In the genomic region with DNA sequence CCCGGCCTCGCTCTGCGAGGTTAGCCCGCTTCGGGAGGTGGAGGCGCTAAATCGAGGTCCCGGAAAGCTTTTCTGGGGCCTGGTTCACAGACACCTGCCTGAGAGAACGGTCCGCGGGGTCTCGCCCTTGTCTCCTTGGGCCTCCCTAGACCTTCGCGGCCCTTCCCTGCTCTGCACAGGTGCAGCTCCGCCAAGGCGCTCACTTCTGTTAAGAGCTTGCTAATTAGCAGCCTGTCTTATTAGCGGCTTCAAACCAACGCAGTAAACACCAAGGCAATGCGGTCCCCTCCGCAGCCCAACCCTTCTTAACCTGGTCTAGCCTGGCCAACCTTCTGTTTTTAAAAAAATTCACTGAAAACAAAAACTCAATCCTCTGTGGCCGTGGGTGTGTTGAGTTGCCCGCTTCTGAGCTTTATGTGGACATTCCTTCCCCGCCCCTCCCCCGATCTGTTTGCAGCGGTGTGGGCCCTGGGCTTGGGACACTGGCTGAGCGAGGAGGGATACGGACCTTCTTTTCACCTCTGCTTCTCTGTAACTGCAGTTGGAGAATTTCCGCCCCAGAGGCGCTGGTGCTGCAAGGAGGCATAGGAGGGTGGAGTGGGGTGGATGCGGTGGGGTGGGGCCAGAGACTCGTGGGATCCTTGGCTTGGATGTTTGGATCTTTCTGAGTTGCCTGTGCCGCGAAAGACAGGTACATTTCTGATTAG, we compare ENCODE assay signal across 39 cellular contexts. TPM values are rescaled to one million over a fixed set of nuclear protein-coding genes. Genes with fewer than 3 reads are reported as not detected.
A peak's percentile ranks its signal among the peaks of the same experiment; 100 is the strongest.
DNase-seq lines count a peak whose midpoint lies in the region; ATAC-seq, FAIRE-seq and TF ChIP-seq lines count a peak whose summit lies in the region.
"Had no signal": no experiment of that assay in that cellular context is flagged by ENCODE, and none has a peak within 500 bp of the region (broad histone marks: within the 10 kb centered on the region; RNA-seq: fewer than 3 reads in every experiment).

No MANE protein-coding gene starts in this region.

- ATAC-seq in GM23338 (peak; percentile 23), esophagus mucosa (no peak)
- ATAC-seq: heart right ventricle; PC-3; stimulated activated naive CD8-positive, alpha-beta T cell treated with anti-CD3 and anti-CD28 coated beads, Interleukin-15, amount 100 ng/mL, for 72 hours had no signal

- intact Hi-C loops in kidney (cut with DNase I), result loop anchor here (10.0 kb wide), 2 partner anchors 307 to 407 kb away; no protein-coding TSS in a partner anchor

- H3K9me3 ChIP-seq in HUES6 (ENCODE audit: control insufficient read depth, insufficient read depth, low read depth, low read length), result no peaks in the 10 kb centered on the region
- H3K9me3 ChIP-seq in kidney (ENCODE audit: control insufficient read depth in 1 of 2, low read length in 2 of 2), result no peaks in the 10 kb centered on the region
- H3K9me3 ChIP-seq: breast epithelium, HAP-1, heart right ventricle, left ventricle myocardium inferior, MG63, tibial nerve had no signal

- H3K4me2 ChIP-seq in GM23338, result 0 out of 2 replicates have a peak overlapping the region, but pooled peaks have one; percentile 24

- H3K27me3 ChIP-seq in GM23338 (ENCODE audit: insufficient read depth) (peaks cover 100% of the 10 kb centered on the region), HUES6 (ENCODE audit: control insufficient read depth, insufficient read depth, low read length) (peaks cover 100% of the 10 kb centered on the region)
- H3K27me3 ChIP-seq: MG63 had no signal

- no peaks in the 10 kb centered on the region for H3K9me2 ChIP-seq in GM23338 (ENCODE audit: insufficient read depth)

- FAIRE-seq in kidney (lab: Jason Lieb, UNC), result no peak
- FAIRE-seq: colon, GM19239, HTR-8/SVneo, small intestine had no signal

- H3K4me3 ChIP-seq in GM23338, result no peak overlapping the region
- peak overlapping the region; percentile 12; the same call in 1 of the 2 replicates for H3K4me3 ChIP-seq in HUES6 (ENCODE audit: low read depth, low read length)
- peak overlapping the region; percentile 11 to 75 for H3K4me3 ChIP-seq in kidney (ENCODE audit: low read length in 2 of 2)
- H3K4me3 ChIP-seq: breast epithelium, HAP-1, heart right ventricle, left ventricle myocardium inferior, MG63, tibial nerve had no signal

- no peak overlapping the region for H2AFZ ChIP-seq in GM23338

- TF ChIP-seq CTCF in GM23338 (conservative IDR thresholded peaks at IDR 0.05; ENCODE audit: low read depth in 2 of 2) (no peak), kidney (IDR thresholded peaks at IDR 0.05; ENCODE audit: borderline replicate concordance, extremely low read depth, insufficient read depth) (no peak), glutamatergic neuron (IDR thresholded peaks at IDR 0.05; ENCODE audit: partially characterized antibody, unreplicated experiment) (no peak)

- peaks cover 39% of the 10 kb centered on the region for H4K20me1 ChIP-seq in GM23338 (replicated peaks; ENCODE audit: insufficient read depth)

- H3K9ac ChIP-seq in HUES6 (ENCODE audit: low read length), result peak overlapping the region; percentile 28
- peak overlapping the region in 1 of 2 donors; percentile 78 for H3K9ac ChIP-seq in kidney (ENCODE audit: low read length in 2 of 2)

- H3K4me1 ChIP-seq in GM23338 (ENCODE audit: insufficient read depth) (peaks cover 17% of the 10 kb centered on the region), HUES6 (ENCODE audit: control insufficient read depth, insufficient read depth, low read length) (peaks cover 11% of the 10 kb centered on the region), kidney (ENCODE audit: control insufficient read depth in 1 of 2, insufficient read depth in 1 of 2, low read depth in 1 of 2, low read length in 2 of 2) (peaks cover 10 to 16% of the 10 kb centered on the region in 2 donors)
- H3K4me1 ChIP-seq: breast epithelium, tibial nerve had no signal

- peaks cover 99% of the 10 kb centered on the region for H3K27me3 Mint-ChIP-seq in GM23338 (ENCODE audit: insufficient read depth, low read depth, poor library complexity)
- peaks cover 43% of the 10 kb centered on the region for H3K27me3 Mint-ChIP-seq in glutamatergic neuron (ENCODE audit: unreplicated experiment)

- peaks cover 15% of the 10 kb centered on the region for H3K4me1 Mint-ChIP-seq in GM23338
- no peaks in the 10 kb centered on the region for H3K4me1 Mint-ChIP-seq in glutamatergic neuron (ENCODE audit: low read depth, unreplicated experiment)
- H3K4me1 Mint-ChIP-seq: activated CD4-positive, alpha-beta T cell treated with anti-CD3 and anti-CD28 coated beads, Interleukin-2, amount 10 ng/mL, durations not matched to agents 24 days and 14 days had no signal

- DNase-seq in GM23338 (ENCODE audit: low spot score) (peak; percentile 68), kidney (peak; percentile 82), retina (peak; percentile 43), AG08395 (ENCODE audit: low spot score) (no peak), glutamatergic neuron (no peak)
- DNase-seq: activated CD4-positive, alpha-beta T cell treated with anti-CD3 and anti-CD28 coated beads, Interleukin-2, amount 10 ng/mL, durations not matched to agents 24 days and 14 days; activated naive CD4-positive, alpha-beta T cell treated with anti-CD3 and anti-CD28 coated beads, Interleukin-2, amount 50 U/mL, for 16 hours; amniotic stem cell; C1 segment of cervical spinal cord; COR-L47; effector memory CD4-positive, alpha-beta T cell; foreskin fibroblast; GDM1; heart right ventricle; KG1; left ventricle myocardium inferior; MG63; naive B cell; NCI-H1436 treated with DMSO at 0.1 percent for 48 hours; NCI-H2107; NCI-H510A treated with DMSO at 0.1 percent for 48 hours; occipital lobe; PC-3; SHP77; small intestine; stimulated activated naive CD8-positive, alpha-beta T cell treated with anti-CD3 and anti-CD28 coated beads, Interleukin-15, amount 100 ng/mL, for 72 hours; SW 1271; T1000; WERI-Rb-1 had no signal

- peaks cover 20% of the 10 kb centered on the region; the same call in 1 of the 2 replicates for H3F3A ChIP-seq in GM23338 (replicated peaks; ENCODE audit: low read depth)

- no peaks in the 10 kb centered on the region for H3K79me2 ChIP-seq in GM23338 (replicated peaks; ENCODE audit: insufficient read depth)

- H3K36me3 Mint-ChIP-seq in GM23338 (ENCODE audit: low read depth) (no peaks in the 10 kb centered on the region), glutamatergic neuron (ENCODE audit: unreplicated experiment) (no peaks in the 10 kb centered on the region)

- no peaks in the 10 kb centered on the region for H3K36me3 ChIP-seq in GM23338 (ENCODE audit: insufficient read depth)
- no peaks in the 10 kb centered on the region for H3K36me3 ChIP-seq in HUES6 (ENCODE audit: control insufficient read depth, insufficient read depth, low read length)
- H3K36me3 ChIP-seq in kidney (ENCODE audit: control insufficient read depth in 1 of 2, insufficient read depth in 2 of 2, low read length in 2 of 2), result no peaks in the 10 kb centered on the region
- H3K36me3 ChIP-seq: breast epithelium, heart right ventricle, left ventricle myocardium inferior, MG63, WERI-Rb-1 had no signal

- H3K27ac Mint-ChIP-seq in GM23338, result no peak overlapping the region
- H3K27ac Mint-ChIP-seq in glutamatergic neuron (ENCODE audit: unreplicated experiment), result no peak overlapping the region
- H3K27ac Mint-ChIP-seq: activated CD4-positive, alpha-beta T cell treated with anti-CD3 and anti-CD28 coated beads, Interleukin-2, amount 10 ng/mL, durations not matched to agents 24 days and 14 days; activated T-helper 1 cell treated with anti-CD3 and anti-CD28 coated beads, Interleukin-12 subunit alpha, Interleukin-12 subunit beta, Interleukin-2, Interleukin-4 antibody, amounts not matched to agents 30 ng/mL and 10 ng/mL and 1 ng/mL, durations not matched to agents 14 hours and 24 hours and 36 hours; mesothelial cell of epicardium; stimulated activated naive CD8-positive, alpha-beta T cell treated with anti-CD3 and anti-CD28 coated beads, Interleukin-15, amount 100 ng/mL, for 72 hours had no signal

- peak overlapping the region; percentile 31; the same call in 1 of the 3 replicates for H3K4me3 Mint-ChIP-seq in GM23338
- H3K4me3 Mint-ChIP-seq in glutamatergic neuron (ENCODE audit: unreplicated experiment), result no peak overlapping the region
- H3K4me3 Mint-ChIP-seq: activated CD4-positive, alpha-beta T cell treated with anti-CD3 and anti-CD28 coated beads, Interleukin-2, amount 10 ng/mL, durations not matched to agents 24 days and 14 days; activated T-helper 1 cell treated with anti-CD3 and anti-CD28 coated beads, Interleukin-12 subunit alpha, Interleukin-12 subunit beta, Interleukin-2, Interleukin-4 antibody, amounts not matched to agents 30 ng/mL and 10 ng/mL and 1 ng/mL, durations not matched to agents 14 hours and 24 hours and 36 hours; mesothelial cell of epicardium; stimulated activated naive CD8-positive, alpha-beta T cell treated with anti-CD3 and anti-CD28 coated beads, Interleukin-15, amount 100 ng/mL, for 72 hours had no signal

- H3K9me3 Mint-ChIP-seq in GM23338, result 0 out of 3 replicates have a peak, but pooled peaks cover 2% of the 10 kb centered on the region
- peaks cover 3% of the 10 kb centered on the region for H3K9me3 Mint-ChIP-seq in glutamatergic neuron (ENCODE audit: unreplicated experiment)
- H3K9me3 Mint-ChIP-seq: activated CD4-positive, alpha-beta T cell treated with anti-CD3 and anti-CD28 coated beads, Interleukin-2, amount 10 ng/mL, durations not matched to agents 24 days and 14 days; activated T-helper 1 cell treated with anti-CD3 and anti-CD28 coated beads, Interleukin-12 subunit alpha, Interleukin-12 subunit beta, Interleukin-2, Interleukin-4 antibody, amounts not matched to agents 30 ng/mL and 10 ng/mL and 1 ng/mL, durations not matched to agents 14 hours and 24 hours and 36 hours; mesothelial cell of epicardium; stimulated activated naive CD8-positive, alpha-beta T cell treated with anti-CD3 and anti-CD28 coated beads, Interleukin-15, amount 100 ng/mL, for 72 hours had no signal

- no peak overlapping the region for H3K27ac ChIP-seq in GM23338 (ENCODE audit: low read depth)
- H3K27ac ChIP-seq in HUES6 (ENCODE audit: low read depth, low read length), result no peak overlapping the region
- peak overlapping the region; percentile 89 to 93 for H3K27ac ChIP-seq in kidney (ENCODE audit: low read depth in 2 of 2, low read length in 2 of 2)
- H3K27ac ChIP-seq: breast epithelium, heart right ventricle, left ventricle myocardium inferior, tibial nerve, WERI-Rb-1 had no signal

RNA-seq across cellular contexts. Expression of a gene that starts 3.4 kb away (rescaled TPM):
- total RNA-seq in GM23338 (2014; rRNA removed; shearing (Covaris generic)), result not detected in 2 replicates
- polyA plus RNA-seq in GM23338 (2016; fragmentation: Nextera tagmentation; extraction: Ambion mirVana) (not detected in 2 replicates), kidney (ENCODE audit: insufficient read depth, low read depth, low replicate concordance) (12.1 TPM)
- total RNA-seq in kidney (27.8 TPM), esophagus mucosa (0.36 TPM), glutamatergic neuron (ENCODE audit: unreplicated experiment) (not detected)
- total RNA-seq: activated CD4-positive, alpha-beta T cell treated with anti-CD3 and anti-CD28 coated beads, Interleukin-2, amount 10 ng/mL, durations not matched to agents 24 days and 14 days; activated T-helper 1 cell treated with anti-CD3 and anti-CD28 coated beads, Interleukin-12 subunit alpha, Interleukin-12 subunit beta, Interleukin-2, Interleukin-4 antibody, amounts not matched to agents 30 ng/mL and 10 ng/mL and 1 ng/mL, durations not matched to agents 14 hours and 24 hours and 36 hours; left ventricle myocardium inferior; occipital lobe had no signal

RNA-seq across cellular contexts. Expression of a gene that starts 9.2 kb away (rescaled TPM):
- total RNA-seq in GM23338 (2014; rRNA removed; shearing (Covaris generic)), result not detected in 2 replicates
- polyA plus RNA-seq in GM23338 (2016; fragmentation: Nextera tagmentation; extraction: Ambion mirVana) (not detected in 2 replicates), kidney (ENCODE audit: insufficient read depth, low read depth, low replicate concordance) (16.9 TPM)
- total RNA-seq in kidney (29.3 TPM), esophagus mucosa (0.52 TPM), glutamatergic neuron (ENCODE audit: unreplicated experiment) (not detected)
- total RNA-seq: activated CD4-positive, alpha-beta T cell treated with anti-CD3 and anti-CD28 coated beads, Interleukin-2, amount 10 ng/mL, durations not matched to agents 24 days and 14 days; activated T-helper 1 cell treated with anti-CD3 and anti-CD28 coated beads, Interleukin-12 subunit alpha, Interleukin-12 subunit beta, Interleukin-2, Interleukin-4 antibody, amounts not matched to agents 30 ng/mL and 10 ng/mL and 1 ng/mL, durations not matched to agents 14 hours and 24 hours and 36 hours; left ventricle myocardium inferior; occipital lobe had no signal

RNA-seq across cellular contexts. Expression of a gene that starts 18.4 kb away (rescaled TPM):
- total RNA-seq in GM23338 (2014; rRNA removed; shearing (Covaris generic)), result not detected in 2 replicates
- not detected in 2 replicates for polyA plus RNA-seq in GM23338 (2016; fragmentation: Nextera tagmentation; extraction: Ambion mirVana)
- total RNA-seq in kidney, result 76.5 TPM
- polyA plus RNA-seq in kidney (ENCODE audit: insufficient read depth, low read depth, low replicate concordance), result 122 TPM
- 0.88 TPM for total RNA-seq in esophagus mucosa
- total RNA-seq in glutamatergic neuron (ENCODE audit: unreplicated experiment), result 0.27 TPM
- total RNA-seq: activated CD4-positive, alpha-beta T cell treated with anti-CD3 and anti-CD28 coated beads, Interleukin-2, amount 10 ng/mL, durations not matched to agents 24 days and 14 days; activated T-helper 1 cell treated with anti-CD3 and anti-CD28 coated beads, Interleukin-12 subunit alpha, Interleukin-12 subunit beta, Interleukin-2, Interleukin-4 antibody, amounts not matched to agents 30 ng/mL and 10 ng/mL and 1 ng/mL, durations not matched to agents 14 hours and 24 hours and 36 hours; occipital lobe had no signal

RNA-seq across cellular contexts. Expression of a gene that starts 25.4 kb away (rescaled TPM):
- not detected in 2 replicates for total RNA-seq in GM23338 (2014; rRNA removed; shearing (Covaris generic))
- polyA plus RNA-seq in GM23338 (2016; fragmentation: Nextera tagmentation; extraction: Ambion mirVana) (not detected in 2 replicates), kidney (ENCODE audit: insufficient read depth, low read depth, low replicate concordance) (36.4 TPM)
- total RNA-seq in kidney (36.5 TPM), esophagus mucosa (1.1 TPM), glutamatergic neuron (ENCODE audit: unreplicated experiment) (0.44 TPM)
- total RNA-seq: activated CD4-positive, alpha-beta T cell treated with anti-CD3 and anti-CD28 coated beads, Interleukin-2, amount 10 ng/mL, durations not matched to agents 24 days and 14 days; activated T-helper 1 cell treated with anti-CD3 and anti-CD28 coated beads, Interleukin-12 subunit alpha, Interleukin-12 subunit beta, Interleukin-2, Interleukin-4 antibody, amounts not matched to agents 30 ng/mL and 10 ng/mL and 1 ng/mL, durations not matched to agents 14 hours and 24 hours and 36 hours; occipital lobe; PC-3 had no signal

RNA-seq across cellular contexts. Expression of a gene that starts 31.4 kb away (rescaled TPM):
- total RNA-seq in GM23338 (2014; rRNA removed; shearing (Covaris generic)), result not detected in 2 replicates
- polyA plus RNA-seq in GM23338 (2016; fragmentation: Nextera tagmentation; extraction: Ambion mirVana) (not detected in 2 replicates), kidney (ENCODE audit: insufficient read depth, low read depth, low replicate concordance) (28.2 TPM)
- total RNA-seq in kidney (35.4 TPM), esophagus mucosa (0.24 TPM), glutamatergic neuron (ENCODE audit: unreplicated experiment) (not detected)
- total RNA-seq: activated CD4-positive, alpha-beta T cell treated with anti-CD3 and anti-CD28 coated beads, Interleukin-2, amount 10 ng/mL, durations not matched to agents 24 days and 14 days; activated T-helper 1 cell treated with anti-CD3 and anti-CD28 coated beads, Interleukin-12 subunit alpha, Interleukin-12 subunit beta, Interleukin-2, Interleukin-4 antibody, amounts not matched to agents 30 ng/mL and 10 ng/mL and 1 ng/mL, durations not matched to agents 14 hours and 24 hours and 36 hours; heart right ventricle; left ventricle myocardium inferior; occipital lobe; PC-3 had no signal
- polyA plus RNA-seq: heart right ventricle had no signal

Comparison
In these comparisons a context has a peak if more than half of its experiments do, and no peak if none do; other contexts are left out.
1. DNase-seq: peak in GM23338 (single experiment), kidney (single experiment) and retina (single experiment); none in AG08395 (single experiment) and glutamatergic neuron (single experiment).
2. H3K27ac ChIP-seq: peak in kidney (2 of 2); none in GM23338 (single experiment) and HUES6 (single experiment).
3. RNA of a gene that starts 3.4 kb away (total RNA-seq): 27.8 TPM in kidney (single experiment); 0.36 TPM in esophagus mucosa (single experiment), not detected in GM23338 and not detected in glutamatergic neuron (single experiment); every median in the first group is over 10 times any median in the second.
4. RNA of a gene that starts 9.2 kb away (total RNA-seq): 29.3 TPM in kidney (single experiment); 0.52 TPM in esophagus mucosa (single experiment), not detected in glutamatergic neuron (single experiment) and not detected in GM23338; every median in the first group is over 10 times any median in the second.
5. RNA of a gene that starts 18.4 kb away (total RNA-seq): 76.5 TPM in kidney (single experiment); 0.88 TPM in esophagus mucosa (single experiment), 0.27 TPM in glutamatergic neuron (single experiment) and not detected in GM23338; every median in the first group is over 10 times any median in the second.